In genomic region chr20:58986968-58987517, GRCh38 we compare ENCODE assay signal across 20 cellular contexts. TPM values are rescaled to one million over a fixed set of nuclear protein-coding genes. Genes with fewer than 3 reads are reported as not detected.
DNase-seq lines count a peak whose midpoint lies in the region; ATAC-seq and TF ChIP-seq lines count a peak whose summit lies in the region.
"Had no signal": no experiment of that assay in that cellular context is flagged by ENCODE, and none has a peak within 500 bp of the region (broad histone marks: within the 10 kb centered on the region; RNA-seq: fewer than 3 reads in every experiment).

No MANE protein-coding gene starts in this region.

- no peaks in the 10 kb centered on the region for H3K9me3 Mint-ChIP-seq in activated CD4-positive, alpha-beta T cell treated with anti-CD3 and anti-CD28 coated beads for 36 hours (ENCODE audit: low read depth)
- no peaks in the 10 kb centered on the region for H3K9me3 Mint-ChIP-seq in activated CD8-positive, alpha-beta memory T cell treated with anti-CD3 and anti-CD28 coated beads, Interleukin-2, amount 10 ng/mL, durations not matched to agents 7 days and 5 days (ENCODE audit: low read depth)
- no peaks in the 10 kb centered on the region for H3K9me3 Mint-ChIP-seq in activated T-helper 1 cell treated with anti-CD3 and anti-CD28 coated beads, Interleukin-12 subunit alpha, Interleukin-12 subunit beta, Interleukin-2, Interleukin-4 antibody, amounts not matched to agents 30 ng/mL and 10 ng/mL and 1 ng/mL, durations not matched to agents 14 hours and 24 hours and 36 hours

- peak; percentile 59 for ATAC-seq in activated CD4-positive, alpha-beta T cell treated with anti-CD3 and anti-CD28 coated beads for 36 hours
- ATAC-seq in activated CD8-positive, alpha-beta memory T cell treated with anti-CD3 and anti-CD28 coated beads, Interleukin-2, amount 10 ng/mL, durations not matched to agents 7 days and 5 days: no peak
- no peak for ATAC-seq in gastroesophageal sphincter
- ATAC-seq in foreskin keratinocyte: no peak

- 82 to 84% methylated on average over 7 to 8 of the region's 8 CpGs for WGBS in gastroesophageal sphincter (ENCODE audit: low coverage in 1 of 2), 2 donors

- peak overlapping the region; percentile 87 for H3K27ac Mint-ChIP-seq in activated CD4-positive, alpha-beta T cell treated with anti-CD3 and anti-CD28 coated beads for 36 hours
- no peak overlapping the region for H3K27ac Mint-ChIP-seq in activated CD8-positive, alpha-beta memory T cell treated with anti-CD3 and anti-CD28 coated beads, Interleukin-2, amount 10 ng/mL, durations not matched to agents 7 days and 5 days
- no peak overlapping the region for H3K27ac Mint-ChIP-seq in activated T-helper 1 cell treated with anti-CD3 and anti-CD28 coated beads, Interleukin-12 subunit alpha, Interleukin-12 subunit beta, Interleukin-2, Interleukin-4 antibody, amounts not matched to agents 30 ng/mL and 10 ng/mL and 1 ng/mL, durations not matched to agents 14 hours and 24 hours and 36 hours

- H3K27me3 ChIP-seq in gastroesophageal sphincter: no peaks in the 10 kb centered on the region
- H3K27me3 ChIP-seq in foreskin keratinocyte: no peaks in the 10 kb centered on the region
- H3K27me3 ChIP-seq: BLaER1 had no signal

- H3K4me1 ChIP-seq in gastroesophageal sphincter: peaks cover 0 to 42% (median 25%) of the 10 kb centered on the region in 3 donors
- H3K4me1 ChIP-seq in foreskin keratinocyte: peaks cover 6% of the 10 kb centered on the region

- no peak for TF ChIP-seq POLR2A in gastroesophageal sphincter (IDR thresholded peaks at IDR 0.05)

- POLR2A ChIA-PET in activated CD4-positive, alpha-beta T cell treated with anti-CD3 and anti-CD28 coated beads for 36 hours (lab: Charles Lee): interaction anchor here (0.7 to 0.8 kb wide), 2 partner anchors 45 to 93 kb away, joined by 3 to 4 read pairs; partner anchors contain the start of gene ATP5F1E

- no peaks in the 10 kb centered on the region for H3K9me3 ChIP-seq in gastroesophageal sphincter
- H3K9me3 ChIP-seq: BLaER1, left ventricle myocardium inferior had no signal

- CTCF ChIA-PET in activated CD4-positive, alpha-beta T cell treated with anti-CD3 and anti-CD28 coated beads for 36 hours (lab: Charles Lee): interaction anchor here (0.7 kb wide), 1 partner anchor 45 kb away, joined by 5 read pairs; the partner anchor contains the start of gene ATP5F1E
- CTCF ChIA-PET in activated CD8-positive, alpha-beta memory T cell treated with anti-CD3 and anti-CD28 coated beads, Interleukin-2, amount 10 ng/mL, durations not matched to agents 7 days and 5 days (lab: Charles Lee): interaction anchor here (0.6 kb wide), 1 partner anchor 15 kb away, joined by 3 read pairs; no protein-coding TSS in a partner anchor

- intact Hi-C loops in activated CD4-positive, alpha-beta T cell treated with anti-CD3 and anti-CD28 coated beads for 36 hours (cut with DNase I, micrococcal nuclease): no loop called here
- intact Hi-C loops in posterior vena cava (cut with DNase I): loop anchor here in 1 of 2 donors (10.0 kb wide), 1 partner anchor 92 kb away; no protein-coding TSS in a partner anchor
- intact Hi-C loops in activated T-helper 1 cell treated with anti-CD3 and anti-CD28 coated beads, Interleukin-12 subunit alpha, Interleukin-12 subunit beta, Interleukin-2, Interleukin-4 antibody, amounts not matched to agents 30 ng/mL and 10 ng/mL and 1 ng/mL, durations not matched to agents 14 hours and 24 hours and 36 hours (cut with micrococcal nuclease): no loop called here

- peaks cover 76% of the 10 kb centered on the region for H3K36me3 Mint-ChIP-seq in activated CD4-positive, alpha-beta T cell treated with anti-CD3 and anti-CD28 coated beads for 36 hours (ENCODE audit: low read depth)
- peaks cover 56% of the 10 kb centered on the region for H3K36me3 Mint-ChIP-seq in activated CD8-positive, alpha-beta memory T cell treated with anti-CD3 and anti-CD28 coated beads, Interleukin-2, amount 10 ng/mL, durations not matched to agents 7 days and 5 days
- peaks cover 55% of the 10 kb centered on the region for H3K36me3 Mint-ChIP-seq in activated T-helper 1 cell treated with anti-CD3 and anti-CD28 coated beads, Interleukin-12 subunit alpha, Interleukin-12 subunit beta, Interleukin-2, Interleukin-4 antibody, amounts not matched to agents 30 ng/mL and 10 ng/mL and 1 ng/mL, durations not matched to agents 14 hours and 24 hours and 36 hours (ENCODE audit: low read depth)

- H3K27me3 Mint-ChIP-seq in activated CD4-positive, alpha-beta T cell treated with anti-CD3 and anti-CD28 coated beads for 36 hours: no peaks in the 10 kb centered on the region
- H3K27me3 Mint-ChIP-seq in activated CD8-positive, alpha-beta memory T cell treated with anti-CD3 and anti-CD28 coated beads, Interleukin-2, amount 10 ng/mL, durations not matched to agents 7 days and 5 days: no peaks in the 10 kb centered on the region
- H3K27me3 Mint-ChIP-seq in activated T-helper 1 cell treated with anti-CD3 and anti-CD28 coated beads, Interleukin-12 subunit alpha, Interleukin-12 subunit beta, Interleukin-2, Interleukin-4 antibody, amounts not matched to agents 30 ng/mL and 10 ng/mL and 1 ng/mL, durations not matched to agents 14 hours and 24 hours and 36 hours (ENCODE audit: insufficient read depth): no peaks in the 10 kb centered on the region

- H3K4me3 Mint-ChIP-seq in activated CD4-positive, alpha-beta T cell treated with anti-CD3 and anti-CD28 coated beads for 36 hours: no peak overlapping the region
- H3K4me3 Mint-ChIP-seq in activated CD8-positive, alpha-beta memory T cell treated with anti-CD3 and anti-CD28 coated beads, Interleukin-2, amount 10 ng/mL, durations not matched to agents 7 days and 5 days: no peak overlapping the region
- H3K4me3 Mint-ChIP-seq in activated T-helper 1 cell treated with anti-CD3 and anti-CD28 coated beads, Interleukin-12 subunit alpha, Interleukin-12 subunit beta, Interleukin-2, Interleukin-4 antibody, amounts not matched to agents 30 ng/mL and 10 ng/mL and 1 ng/mL, durations not matched to agents 14 hours and 24 hours and 36 hours: no peak overlapping the region

- TF ChIP-seq EP300 in gastroesophageal sphincter (IDR thresholded peaks at IDR 0.05): no peak

- no peak for DNase-seq in activated CD4-positive, alpha-beta T cell treated with anti-CD3 and anti-CD28 coated beads for 36 hours
- DNase-seq in activated CD4-positive, alpha-beta T cell treated with anti-CD3 and anti-CD28 coated beads for 48 hours: no peak
- DNase-seq in NCI-H524 (lab: John Stamatoyannopoulos, UW) (peak; percentile 91 to 94), posterior vena cava (ENCODE audit: low spot score) (peak; percentile 58), foreskin keratinocyte (no peak)
- peak; percentile 38 for DNase-seq in activated CD8-positive, alpha-beta memory T cell treated with anti-CD3 and anti-CD28 coated beads, Interleukin-2, amount 10 ng/mL, durations not matched to agents 7 days and 5 days
- no peak for DNase-seq in activated T-helper 1 cell treated with anti-CD3 and anti-CD28 coated beads, Interleukin-12 subunit alpha, Interleukin-12 subunit beta, Interleukin-2, Interleukin-4 antibody, amounts not matched to agents 30 ng/mL and 10 ng/mL and 1 ng/mL, durations not matched to agents 14 hours and 24 hours and 36 hours (ENCODE audit: low spot score)
- DNase-seq: central memory CD4-positive, alpha-beta T cell; DMS79 treated with DMSO at 0.1 percent for 48 hours; IMR-90; left ventricle myocardium inferior; MV-4-11; NCI-H1930; NCI-H526 treated with DMSO at 0.1 percent for 48 hours; T-helper 1 cell had no signal

- TF ChIP-seq CTCF in gastroesophageal sphincter (IDR thresholded peaks at IDR 0.05) (no peak), foreskin keratinocyte (conservative IDR thresholded peaks at IDR 0.05) (no peak)

- peaks cover 0 to 61% of the 10 kb centered on the region in 2 donors for H3K36me3 ChIP-seq in gastroesophageal sphincter

- H3K4me1 Mint-ChIP-seq in activated CD4-positive, alpha-beta T cell treated with anti-CD3 and anti-CD28 coated beads for 36 hours: peaks cover 44% of the 10 kb centered on the region
- H3K4me1 Mint-ChIP-seq in activated CD8-positive, alpha-beta memory T cell treated with anti-CD3 and anti-CD28 coated beads, Interleukin-2, amount 10 ng/mL, durations not matched to agents 7 days and 5 days: peaks cover 45% of the 10 kb centered on the region
- peaks cover 28% of the 10 kb centered on the region for H3K4me1 Mint-ChIP-seq in activated T-helper 1 cell treated with anti-CD3 and anti-CD28 coated beads, Interleukin-12 subunit alpha, Interleukin-12 subunit beta, Interleukin-2, Interleukin-4 antibody, amounts not matched to agents 30 ng/mL and 10 ng/mL and 1 ng/mL, durations not matched to agents 14 hours and 24 hours and 36 hours (ENCODE audit: low read depth)

- no peak overlapping the region for H3K4me3 ChIP-seq in gastroesophageal sphincter
- H3K4me3 ChIP-seq: BLaER1, left ventricle myocardium inferior had no signal

- H3K27ac ChIP-seq in gastroesophageal sphincter (no peak overlapping the region), foreskin keratinocyte (no peak overlapping the region)
- H3K27ac ChIP-seq: 22Rv1, BLaER1, left ventricle myocardium inferior had no signal

RNA-seq across cellular contexts. Expression of gene NELFCD, which starts 6.0 kb away (rescaled TPM):
- 100 to 1,000 TPM; 111 to 121 TPM for total RNA-seq in activated CD4-positive, alpha-beta T cell treated with anti-CD3 and anti-CD28 coated beads for 36 hours
- 10 to 100 TPM; 71.2 to 86.2 TPM for total RNA-seq in activated CD8-positive, alpha-beta memory T cell treated with anti-CD3 and anti-CD28 coated beads, Interleukin-2, amount 10 ng/mL, durations not matched to agents 7 days and 5 days
- total RNA-seq in posterior vena cava (10 to 100 TPM; 25.9 to 28.2 TPM), gastroesophageal sphincter (10 to 100 TPM; 26.5 to 48.6 (median 36.1) TPM), foreskin keratinocyte (53.7 and 64.4 TPM in 2 replicates)
- 45.9 and 51.7 TPM in 2 replicates for polyA plus RNA-seq in foreskin keratinocyte
- 121 and 135 TPM in 2 replicates for total RNA-seq in activated T-helper 1 cell treated with anti-CD3 and anti-CD28 coated beads, Interleukin-12 subunit alpha, Interleukin-12 subunit beta, Interleukin-2, Interleukin-4 antibody, amounts not matched to agents 30 ng/mL and 10 ng/mL and 1 ng/mL, durations not matched to agents 14 hours and 24 hours and 36 hours

RNA-seq across cellular contexts. Expression of gene CTSZ, which starts 20.0 kb away (rescaled TPM):
- total RNA-seq in activated CD4-positive, alpha-beta T cell treated with anti-CD3 and anti-CD28 coated beads for 36 hours: 10 to 100 TPM; 26.6 to 29.4 TPM
- 10 to 100 TPM; 39.6 to 48.0 TPM for total RNA-seq in activated CD8-positive, alpha-beta memory T cell treated with anti-CD3 and anti-CD28 coated beads, Interleukin-2, amount 10 ng/mL, durations not matched to agents 7 days and 5 days
- total RNA-seq in posterior vena cava (100 to 1,000 TPM; 107 to 164 TPM), gastroesophageal sphincter (100 to 1,000 TPM; 167 to 222 (median 176) TPM), foreskin keratinocyte (123 and 140 TPM in 2 replicates)
- polyA plus RNA-seq in foreskin keratinocyte: 195 and 213 TPM in 2 replicates
- total RNA-seq in activated T-helper 1 cell treated with anti-CD3 and anti-CD28 coated beads, Interleukin-12 subunit alpha, Interleukin-12 subunit beta, Interleukin-2, Interleukin-4 antibody, amounts not matched to agents 30 ng/mL and 10 ng/mL and 1 ng/mL, durations not matched to agents 14 hours and 24 hours and 36 hours: 46.4 and 54.1 TPM in 2 replicates

RNA-seq across cellular contexts. Expression of gene TUBB1, which starts 32.2 kb away (rescaled TPM):
- not detected for total RNA-seq in activated CD4-positive, alpha-beta T cell treated with anti-CD3 and anti-CD28 coated beads for 36 hours
- not detected for total RNA-seq in activated CD8-positive, alpha-beta memory T cell treated with anti-CD3 and anti-CD28 coated beads, Interleukin-2, amount 10 ng/mL, durations not matched to agents 7 days and 5 days
- total RNA-seq in posterior vena cava: under 1 TPM; 0.43 to 0.74 TPM
- total RNA-seq in gastroesophageal sphincter: under 1 TPM in 1 of 4 donors, not detected in 3; 0.15 TPM
- total RNA-seq in foreskin keratinocyte: not detected in 2 replicates
- polyA plus RNA-seq in foreskin keratinocyte: not detected in 2 replicates
- not detected in 2 replicates for total RNA-seq in activated T-helper 1 cell treated with anti-CD3 and anti-CD28 coated beads, Interleukin-12 subunit alpha, Interleukin-12 subunit beta, Interleukin-2, Interleukin-4 antibody, amounts not matched to agents 30 ng/mL and 10 ng/mL and 1 ng/mL, durations not matched to agents 14 hours and 24 hours and 36 hours
- total RNA-seq: IMR-90, osteoblast, ureter had no signal
- polyA plus RNA-seq: IMR-90 had no signal

RNA-seq across cellular contexts. Expression of gene ATP5F1E, which starts 45.1 kb away (rescaled TPM):
- total RNA-seq in activated CD4-positive, alpha-beta T cell treated with anti-CD3 and anti-CD28 coated beads for 36 hours: 10 to 100 TPM; 63.5 to 76.1 TPM
- total RNA-seq in activated CD8-positive, alpha-beta memory T cell treated with anti-CD3 and anti-CD28 coated beads, Interleukin-2, amount 10 ng/mL, durations not matched to agents 7 days and 5 days: 10 to 100 TPM; 78.3 to 80.8 TPM
- total RNA-seq in posterior vena cava: 10 to 100 TPM; 58.3 to 74.7 TPM
- 10 to 100 TPM; 23.1 to 40.6 (median 35.4) TPM for total RNA-seq in gastroesophageal sphincter
- 57.0 and 58.0 TPM in 2 replicates for total RNA-seq in foreskin keratinocyte
- polyA plus RNA-seq in foreskin keratinocyte: 89.9 and 91.1 TPM in 2 replicates
- 81.3 and 84.6 TPM in 2 replicates for total RNA-seq in activated T-helper 1 cell treated with anti-CD3 and anti-CD28 coated beads, Interleukin-12 subunit alpha, Interleukin-12 subunit beta, Interleukin-2, Interleukin-4 antibody, amounts not matched to agents 30 ng/mL and 10 ng/mL and 1 ng/mL, durations not matched to agents 14 hours and 24 hours and 36 hours

RNA-seq across cellular contexts. Expression of gene PRELID3B, which starts 55.5 kb away (rescaled TPM):
- 100 to 1,000 TPM; 148 to 196 TPM for total RNA-seq in activated CD4-positive, alpha-beta T cell treated with anti-CD3 and anti-CD28 coated beads for 36 hours
- 100 to 1,000 TPM in 1 of 2 experiments, 10 to 100 TPM in 1; 80.4 to 104 TPM for total RNA-seq in activated CD8-positive, alpha-beta memory T cell treated with anti-CD3 and anti-CD28 coated beads, Interleukin-2, amount 10 ng/mL, durations not matched to agents 7 days and 5 days
- total RNA-seq in posterior vena cava (10 to 100 TPM; 24.1 to 34.1 TPM), gastroesophageal sphincter (10 to 100 TPM; 35.1 to 60.8 (median 40.0) TPM), foreskin keratinocyte (83.8 and 90.7 TPM in 2 replicates)
- polyA plus RNA-seq in foreskin keratinocyte: 39.6 and 49.8 TPM in 2 replicates
- total RNA-seq in activated T-helper 1 cell treated with anti-CD3 and anti-CD28 coated beads, Interleukin-12 subunit alpha, Interleukin-12 subunit beta, Interleukin-2, Interleukin-4 antibody, amounts not matched to agents 30 ng/mL and 10 ng/mL and 1 ng/mL, durations not matched to agents 14 hours and 24 hours and 36 hours: 121 and 123 TPM in 2 replicates

Comparison
In these comparisons a context has a peak if more than half of its experiments do, and no peak if none do; other contexts are left out.
1. DNase-seq: peak in NCI-H524 (2 of 2), activated CD8-positive, alpha-beta memory T cell treated with anti-CD3 and anti-CD28 coated beads, Interleukin-2, amount 10 ng/mL, durations not matched to agents 7 days and 5 days (single experiment) and posterior vena cava (single experiment); none in activated CD4-positive, alpha-beta T cell treated with anti-CD3 and anti-CD28 coated beads for 36 hours (single experiment), activated CD4-positive, alpha-beta T cell treated with anti-CD3 and anti-CD28 coated beads for 48 hours (single experiment), foreskin keratinocyte (0 of 2) and activated T-helper 1 cell treated with anti-CD3 and anti-CD28 coated beads, Interleukin-12 subunit alpha, Interleukin-12 subunit beta, Interleukin-2, Interleukin-4 antibody, amounts not matched to agents 30 ng/mL and 10 ng/mL and 1 ng/mL, durations not matched to agents 14 hours and 24 hours and 36 hours (single experiment).